34 cellular contexts compared by ENCODE assay signal in the genomic region with DNA sequence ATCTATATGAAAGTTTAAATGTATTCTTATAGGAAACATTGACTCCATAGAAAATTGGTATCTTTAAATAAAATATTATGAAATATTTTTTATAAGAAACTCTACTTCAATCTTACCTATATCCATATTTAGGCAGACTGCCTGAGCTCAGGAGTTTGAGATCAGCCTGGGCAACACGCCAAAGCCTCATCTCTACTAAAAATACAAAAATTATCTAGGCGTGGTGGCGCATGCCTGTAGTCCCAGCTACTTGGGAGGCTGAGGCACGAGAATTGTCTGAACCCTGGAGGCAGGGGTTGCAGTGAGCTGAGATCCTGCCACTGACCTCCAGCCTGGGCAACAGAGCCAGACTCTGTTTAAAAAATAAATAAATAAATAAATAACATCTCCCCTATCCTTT.
"Had no signal": no experiment of that assay in that cellular context is flagged by ENCODE, and none has a peak within 500 bp of the region (broad histone marks: within the 10 kb centered on the region; RNA-seq: fewer than 3 reads in every experiment).

No MANE protein-coding gene starts in this region.

- H3K27me3 ChIP-seq: MG63 had no signal

- H3K9ac ChIP-seq: KMS-11 had no signal

- H3K4me2 ChIP-seq: KMS-11 had no signal

- H3K27ac ChIP-seq: KMS-11 had no signal

- H3K36me3 ChIP-seq: MG63 had no signal

- DNase-seq: Karpas-422, Kasumi-1, MG63, MM.1S, MV-4-11, NCI-H1048, NCI-H1092, NCI-H1092 treated with DMSO at 0.1 percent for 48 hours, NCI-H1105, NCI-H1105 treated with DMSO at 0.1 percent for 48 hours, NCI-H1417, NCI-H1417 treated with DMSO at 0.1 percent for 48 hours, NCI-H1436, NCI-H1436 treated with DMSO at 0.1 percent for 48 hours, NCI-H146, NCI-H1694, NCI-H1694 treated with DMSO at 0.1 percent for 48 hours, NCI-H187, NCI-H187 treated with DMSO at 0.1 percent for 48 hours, NCI-H1930, NCI-H2029, NCI-H2029 treated with DMSO at 0.1 percent for 48 hours, NCI-H2081, NCI-H2081 treated with DMSO at 0.1 percent for 48 hours, NCI-H2107, NCI-H2171, NCI-H2171 treated with DMSO at 0.1 percent for 48 hours, NCI-H2227 treated with DMSO at 0.1 percent for 48 hours, NCI-H226, NCI-H345, NCI-H446, NCI-H446 treated with DMSO at 0.1 percent for 48 hours, NCI-H510A had no signal

- H3K4me3 ChIP-seq: MG63 had no signal
